10 cellular contexts compared by ENCODE assay signal in genomic region chrX:108584617-108585211, GRCh38.
DNase-seq lines count a peak whose midpoint lies in the region; ATAC-seq, FAIRE-seq and TF ChIP-seq lines count a peak whose summit lies in the region.
"Had no signal": no experiment of that assay in that cellular context is flagged by ENCODE, and none has a peak within 500 bp of the region (broad histone marks: within the 10 kb centered on the region; RNA-seq: fewer than 3 reads in every experiment).

No MANE protein-coding gene starts in this region.

- no peaks in the 10 kb centered on the region for H3K36me3 ChIP-seq in HCT116 (ENCODE audit: control insufficient read depth in 1 of 2, insufficient read depth in 2 of 2, low read length in 2 of 2)
- H3K36me3 ChIP-seq in small intestine (ENCODE audit: control insufficient read depth in 2 of 2, insufficient read depth in 2 of 2, low read length in 2 of 2) = no peaks in the 10 kb centered on the region

- H3K27me3 ChIP-seq in HCT116 (ENCODE audit: insufficient read depth, low read length) = no peaks in the 10 kb centered on the region
- no peaks in the 10 kb centered on the region for H3K27me3 ChIP-seq in small intestine (ENCODE audit: control insufficient read depth in 2 of 2, insufficient read depth in 2 of 2, low read length in 2 of 2)

- no peak overlapping the region for H2AFZ ChIP-seq in HCT116 (ENCODE audit: low read depth, low read length, poor library complexity, severe bottlenecking)

- TF ChIP-seq RAD21 in HCT116 (IDR thresholded peaks at IDR 0.05; ENCODE audit: low read depth) = peak; percentile 26; the same call in 1 of the 2 replicates

- H3K9ac ChIP-seq in HCT116 (ENCODE audit: low read length) = no peak overlapping the region

- H3K36me3 Mint-ChIP-seq in CD14-positive monocyte = no peaks in the 10 kb centered on the region

- no peak for ATAC-seq in HCT116
- ATAC-seq in HG03139 (IDR thresholded peaks at IDR 0.05; ENCODE audit: unreplicated experiment) = no peak

- POLR2A ChIA-PET in HCT116 (lab: Charles Lee) = no interaction called here

- peaks cover 0 to 8% (median 0%) of the 10 kb centered on the region in 3 donors for H3K27me3 Mint-ChIP-seq in CD14-positive monocyte (ENCODE audit: low read depth in 3 of 3)
- H3K27me3 Mint-ChIP-seq: activated B cell treated with CpG ODN at 0.5 μM for 24 hours had no signal

- no peaks in the 10 kb centered on the region for H4K20me1 ChIP-seq in HCT116 (ENCODE audit: insufficient read depth)

- FAIRE-seq in small intestine (lab: Jason Lieb, UNC) = no peak

- TF ChIP-seq POLR2A in HCT116 (IDR thresholded peaks at IDR 0.05; ENCODE audit: borderline replicate concordance, extremely low read depth, insufficient read depth, insufficient read length) = no peak

- no TSS peak for BruUV-seq in HCT116 (replicated peaks; lab: Mats Ljungman, UMichigan)

- no peaks in the 10 kb centered on the region for H3K9me2 ChIP-seq in HCT116 (ENCODE audit: insufficient read depth)

- H3K4me3 Mint-ChIP-seq in CD14-positive monocyte = no peak overlapping the region
- H3K4me3 Mint-ChIP-seq: activated B cell treated with CpG ODN at 0.5 μM for 24 hours had no signal

- RAD21 ChIA-PET in HCT116 (lab: Charles Lee; ENCODE audit: low non-redundant PET in 1 of 2, low total read pairs in 2 of 2, uncharacterized antibody in 2 of 2, unreplicated experiment in 2 of 2) = no interaction called here

- no peak overlapping the region for H3K4me2 ChIP-seq in HCT116 (ENCODE audit: low read length)

- DNase-seq in CD14-positive monocyte (ENCODE audit: low spot score) = no peak
- peak; percentile 4 for DNase-seq in HCT116 (ENCODE audit: low read depth, low spot score)
- DNase-seq in islet precursor cell = peak; percentile 56
- no peak for DNase-seq in NCI-H345 treated with DMSO at 0.1 percent for 48 hours (lab: John Stamatoyannopoulos, UW; ENCODE audit: unreplicated experiment)
- no peak for DNase-seq in HCEC 1CT
- DNase-seq in small intestine = no peak
- DNase-seq: activated B cell treated with CpG ODN at 0.5 μM for 24 hours, occipital lobe had no signal

- TF ChIP-seq CTCF in CD14-positive monocyte (IDR thresholded peaks at IDR 0.05) (peak; percentile 11), HCT116 (IDR thresholded peaks at IDR 0.05 in 2 of 3, conservative IDR thresholded peaks at IDR 0.05 in 1 of 3; ENCODE audit: borderline replicate concordance in 1 of 3, insufficient read depth in 1 of 3, low read depth in 2 of 3, low read length in 2 of 3) (peak; percentile 22 to 50 (median 40); a peak in 4 of 6 replicates), WI38 (IDR thresholded peaks at IDR 0.05; ENCODE audit: low read depth, low read length) (0 out of 2 replicates have a peak, but pooled peaks have one; percentile 11)

- no peaks in the 10 kb centered on the region for H3K4me1 ChIP-seq in HCT116 (ENCODE audit: control insufficient read depth in 1 of 2, insufficient read depth in 2 of 2, low read length in 2 of 2)
- no peaks in the 10 kb centered on the region for H3K4me1 ChIP-seq in small intestine (ENCODE audit: control insufficient read depth in 2 of 2, insufficient read depth in 1 of 2, low read depth in 1 of 2, low read length in 1 of 2)

- CTCF ChIA-PET in HCT116 (lab: Charles Lee) = interaction anchor here (1.5 kb wide), 1 partner anchor 10 kb away, joined by 3 read pairs; no protein-coding TSS in a partner anchor

- H3K4me3 ChIP-seq in HCT116 (replicated peaks in 1 of 2; ENCODE audit: low read depth in 1 of 2, low read length in 2 of 2) (no peak overlapping the region), WI38 (ENCODE audit: low read depth, low read length) (no peak overlapping the region), small intestine (ENCODE audit: low read depth in 1 of 2, low read length in 2 of 2) (no peak overlapping the region)

- no peaks in the 10 kb centered on the region for H3K4me1 Mint-ChIP-seq in CD14-positive monocyte
- H3K4me1 Mint-ChIP-seq: activated B cell treated with CpG ODN at 0.5 μM for 24 hours had no signal

- 85 to 95% (median 89%) methylated on average over 2 of the region's 2 CpGs for WGBS in small intestine, 3 donors

- H3K27ac ChIP-seq in HCT116 (ENCODE audit: low read depth, low read length) = no peak overlapping the region
- H3K27ac ChIP-seq in small intestine (ENCODE audit: low read depth in 1 of 2, low read length in 1 of 2) = no peak overlapping the region

- H3K9me3 ChIP-seq in HCT116 (ENCODE audit: control insufficient read depth in 1 of 2, insufficient read depth in 1 of 2, low read depth in 1 of 2, low read length in 2 of 2) = no peaks in the 10 kb centered on the region
- H3K9me3 ChIP-seq in small intestine (ENCODE audit: control insufficient read depth, low read depth) = no peaks in the 10 kb centered on the region

- no peaks in the 10 kb centered on the region for H3K79me2 ChIP-seq in HCT116 (ENCODE audit: insufficient read depth, low read length)

- H3K27ac Mint-ChIP-seq in CD14-positive monocyte = no peak overlapping the region
- H3K27ac Mint-ChIP-seq: activated B cell treated with CpG ODN at 0.5 μM for 24 hours had no signal

- no peaks in the 10 kb centered on the region for H3K9me3 Mint-ChIP-seq in CD14-positive monocyte
- H3K9me3 Mint-ChIP-seq: activated B cell treated with CpG ODN at 0.5 μM for 24 hours had no signal

- intact Hi-C loops in CD14-positive monocyte (cut with micrococcal nuclease) (no loop called here), HCT116 (cut with micrococcal nuclease) (loop anchor here (2.0 kb wide), 1 partner anchor 800 kb away; no protein-coding TSS in a partner anchor)

TF ChIP-seq in HCT116, 20 proteins besides CTCF, POLR2A, EP300 and RAD21:
- TF ChIP-seq ZFX (IDR thresholded peaks at IDR 0.05) (no peak), EZH2phosphoT487 (IDR thresholded peaks at IDR 0.05; ENCODE audit: borderline replicate concordance) (no peak), SIN3A (IDR thresholded peaks at IDR 0.05; ENCODE audit: low read depth) (no peak), CEBPB (IDR thresholded peaks at IDR 0.05; ENCODE audit: low read depth) (no peak), ZNF274 (IDR thresholded peaks at IDR 0.05; ENCODE audit: low read depth, low read length) (no peak), POLR2AphosphoS5 (IDR thresholded peaks at IDR 0.05; ENCODE audit: low read depth, low read length) (no peak), JUND (IDR thresholded peaks at IDR 0.05) (no peak), SRF (IDR thresholded peaks at IDR 0.05; ENCODE audit: low read depth) (no peak), TCF7L2 (IDR thresholded peaks at IDR 0.05; ENCODE audit: borderline replicate concordance, extremely low read depth, insufficient read depth, insufficient read length) (no peak)
- TF ChIP-seq, protein P1, sequence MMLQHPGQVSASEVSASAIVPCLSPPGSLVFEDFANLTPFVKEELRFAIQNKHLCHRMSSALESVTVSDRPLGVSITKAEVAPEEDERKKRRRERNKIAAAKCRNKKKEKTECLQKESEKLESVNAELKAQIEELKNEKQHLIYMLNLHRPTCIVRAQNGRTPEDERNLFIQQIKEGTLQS (IDR thresholded peaks at IDR 0.05) = no peak
- TF ChIP-seq, protein P2, sequence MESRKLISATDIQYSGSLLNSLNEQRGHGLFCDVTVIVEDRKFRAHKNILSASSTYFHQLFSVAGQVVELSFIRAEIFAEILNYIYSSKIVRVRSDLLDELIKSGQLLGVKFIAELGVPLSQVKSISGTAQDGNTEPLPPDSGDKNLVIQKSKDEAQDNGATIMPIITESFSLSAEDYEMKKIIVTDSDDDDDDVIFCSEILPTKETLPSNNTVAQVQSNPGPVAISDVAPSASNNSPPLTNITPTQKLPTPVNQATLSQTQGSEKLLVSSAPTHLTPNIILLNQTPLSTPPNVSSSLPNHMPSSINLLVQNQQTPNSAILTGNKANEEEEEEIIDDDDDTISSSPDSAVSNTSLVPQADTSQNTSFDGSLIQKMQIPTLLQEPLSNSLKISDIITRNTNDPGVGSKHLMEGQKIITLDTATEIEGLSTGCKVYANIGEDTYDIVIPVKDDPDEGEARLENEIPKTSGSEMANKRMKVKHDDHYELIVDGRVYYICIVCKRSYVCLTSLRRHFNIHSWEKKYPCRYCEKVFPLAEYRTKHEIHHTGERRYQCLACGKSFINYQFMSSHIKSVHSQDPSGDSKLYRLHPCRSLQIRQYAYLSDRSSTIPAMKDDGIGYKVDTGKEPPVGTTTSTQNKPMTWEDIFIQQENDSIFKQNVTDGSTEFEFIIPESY (IDR thresholded peaks at IDR 0.05; ENCODE audit: extremely low read depth, insufficient replicate concordance, low read length) = no peak

Comparison
In these comparisons a context has a peak if more than half of its experiments do, and no peak if none do; other contexts are left out.
1. DNase-seq: peak in HCT116 (single experiment) and islet precursor cell (single experiment); none in CD14-positive monocyte (single experiment), NCI-H345 treated with DMSO at 0.1 percent for 48 hours (single experiment), HCEC 1CT (single experiment) and small intestine (single experiment).
2. Peak in every context shown above with its lines, with median percentiles within 50 percentile points of each other: CTCF ChIP-seq.